29 cellular contexts compared by ENCODE assay signal in the genomic region with DNA sequence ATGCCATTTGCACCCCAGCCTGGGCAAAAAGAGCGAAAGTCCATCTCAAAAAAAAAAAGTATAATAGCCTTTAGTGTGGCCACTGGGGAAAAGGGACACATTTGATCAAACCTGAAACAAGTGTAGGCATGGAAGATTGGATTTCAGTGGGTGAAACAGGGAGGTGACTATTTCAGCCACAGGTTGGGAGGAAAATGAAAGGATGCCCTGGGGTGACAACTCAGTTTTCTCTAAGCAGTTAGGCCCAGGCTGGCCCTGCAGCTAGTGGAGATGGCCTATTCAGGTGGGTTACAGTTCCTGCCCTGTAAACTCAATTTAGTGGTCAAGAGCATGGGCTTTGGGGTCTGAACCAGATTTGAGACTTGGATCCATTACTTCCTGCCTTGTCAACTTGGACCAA.
"Had no signal": no experiment of that assay in that cellular context is flagged by ENCODE, and none has a peak within 500 bp of the region (broad histone marks: within the 10 kb centered on the region; RNA-seq: fewer than 3 reads in every experiment).

No MANE protein-coding gene starts in this region.

- DNase-seq: activated B cell treated with CpG ODN at 0.5 μM for 24 hours; activated CD4-positive, alpha-beta memory T cell treated with anti-CD3 and anti-CD28 coated beads, Interleukin-2, amount 10 ng/mL, durations not matched to agents 7 days and 5 days; activated CD4-positive, alpha-beta T cell treated with anti-CD3 and anti-CD28 coated beads for 4 hours; activated CD4-positive, CD25-positive, alpha-beta regulatory T cell treated with anti-CD3 and anti-CD28 coated beads, Interleukin-2, amount 50 U/mL, for 72 hours; activated CD8-positive, alpha-beta memory T cell treated with anti-CD3 and anti-CD28 coated beads for 24 hours; activated CD8-positive, alpha-beta memory T cell treated with anti-CD3 and anti-CD28 coated beads, Interleukin-2, amount 10 ng/mL, durations not matched to agents 7 days and 5 days; activated effector memory CD4-positive, alpha-beta T cell treated with anti-CD3 and anti-CD28 coated beads, Interleukin-2, amount 50 U/mL, for 16 hours; activated naive CD4-positive, alpha-beta T cell; activated naive CD4-positive, alpha-beta T cell treated with anti-CD3 and anti-CD28 coated beads, Interleukin-2, amount 50 U/mL, for 16 hours; activated naive CD8-positive, alpha-beta T cell treated with anti-CD3 and anti-CD28 coated beads for 36 hours; activated T-cell treated with anti-CD3 and anti-CD28 coated beads, Interleukin-2, amount 50 U/mL, for 48 hours; amniotic stem cell; aorta; cortex of kidney; NCI-H1105; NCI-H1417 treated with DMSO at 0.1 percent for 48 hours; NCI-H187 treated with DMSO at 0.1 percent for 48 hours; NCI-H345; NCI-H524 treated with DMSO at 0.1 percent for 48 hours; PC-3; SIG-M5; T-cell; T-helper 2 cell; T-helper 9 cell had no signal

- H3K4me1 Mint-ChIP-seq: activated B cell treated with CpG ODN at 0.5 μM for 24 hours; activated CD4-positive, alpha-beta memory T cell treated with anti-CD3 and anti-CD28 coated beads, Interleukin-2, amount 10 ng/mL, durations not matched to agents 7 days and 5 days; T-cell had no signal

- H3K27me3 Mint-ChIP-seq: activated B cell treated with CpG ODN at 0.5 μM for 24 hours; activated CD4-positive, alpha-beta memory T cell treated with anti-CD3 and anti-CD28 coated beads, Interleukin-2, amount 10 ng/mL, durations not matched to agents 7 days and 5 days; activated CD8-positive, alpha-beta memory T cell treated with anti-CD3 and anti-CD28 coated beads, Interleukin-2, amount 10 ng/mL, durations not matched to agents 7 days and 5 days; activated naive CD8-positive, alpha-beta T cell treated with anti-CD3 and anti-CD28 coated beads for 36 hours; T-cell had no signal

- ATAC-seq: activated CD8-positive, alpha-beta memory T cell treated with anti-CD3 and anti-CD28 coated beads, Interleukin-2, amount 10 ng/mL, durations not matched to agents 7 days and 5 days; PC-3; Right ventricle myocardium inferior; SK-N-SH treated with all-trans-retinoic acid at 6 μM for 48 hours; T-cell had no signal

- H3K9me3 Mint-ChIP-seq: activated B cell treated with CpG ODN at 0.5 μM for 24 hours; activated CD4-positive, alpha-beta memory T cell treated with anti-CD3 and anti-CD28 coated beads, Interleukin-2, amount 10 ng/mL, durations not matched to agents 7 days and 5 days; activated naive CD8-positive, alpha-beta T cell treated with anti-CD3 and anti-CD28 coated beads for 36 hours; T-cell had no signal

- H3K36me3 ChIP-seq: cardiac muscle cell had no signal

- H3K4me3 Mint-ChIP-seq: activated B cell treated with CpG ODN at 0.5 μM for 24 hours; activated CD4-positive, alpha-beta memory T cell treated with anti-CD3 and anti-CD28 coated beads, Interleukin-2, amount 10 ng/mL, durations not matched to agents 7 days and 5 days; activated CD8-positive, alpha-beta memory T cell treated with anti-CD3 and anti-CD28 coated beads, Interleukin-2, amount 10 ng/mL, durations not matched to agents 7 days and 5 days; activated naive CD8-positive, alpha-beta T cell treated with anti-CD3 and anti-CD28 coated beads for 36 hours; T-cell had no signal

- H3K27ac ChIP-seq: cardiac muscle cell, RWPE1, VCaP had no signal

- H3K27me3 ChIP-seq: cardiac muscle cell had no signal

- H3K27ac Mint-ChIP-seq: activated B cell treated with CpG ODN at 0.5 μM for 24 hours; activated CD4-positive, alpha-beta memory T cell treated with anti-CD3 and anti-CD28 coated beads, Interleukin-2, amount 10 ng/mL, durations not matched to agents 7 days and 5 days; activated CD8-positive, alpha-beta memory T cell treated with anti-CD3 and anti-CD28 coated beads, Interleukin-2, amount 10 ng/mL, durations not matched to agents 7 days and 5 days; activated naive CD8-positive, alpha-beta T cell treated with anti-CD3 and anti-CD28 coated beads for 36 hours had no signal

- H3K4me3 ChIP-seq: cardiac muscle cell had no signal
